8 cellular contexts compared by ENCODE assay signal in genomic region chr3:126703512-126704493, GRCh38. TPM values are rescaled to one million over a fixed set of nuclear protein-coding genes. Genes with fewer than 3 reads are reported as not detected.
DNase-seq lines count a peak whose midpoint lies in the region; ATAC-seq and TF ChIP-seq lines count a peak whose summit lies in the region.

Gene CHCHD6, plus strand, starts transcription at chr3:126704240. Its CDS starts 73 bp downstream, at chr3:126704313.

- H3K36me3 Mint-ChIP-seq in effector memory CD8-positive, alpha-beta T cell (ENCODE audit: insufficient read depth) = peaks cover 5% of the 10 kb centered on the region

- H3K9me3 Mint-ChIP-seq in effector memory CD8-positive, alpha-beta T cell = no peaks in the 10 kb centered on the region

- DNase-seq in CMK (ENCODE audit: low read depth) = peak; percentile 89
- DNase-seq in GM20000 (ENCODE audit: low spot score) = peak; percentile 100
- DNase-seq in HT-29 (ENCODE audit: low spot score) = peak; percentile 99
- DNase-seq in NOMO-1 (lab: John Stamatoyannopoulos, UW; ENCODE audit: unreplicated experiment in 2 of 2) = peak; percentile 92 to 99
- peak; percentile 92 to 94 for DNase-seq in activated CD8-positive, alpha-beta memory T cell treated with anti-CD3 and anti-CD28 coated beads for 4 hours (ENCODE audit: low read depth in 2 of 2)
- peak; percentile 94 to 95 (median 94) for DNase-seq in effector memory CD8-positive, alpha-beta T cell
- DNase-seq in medulla oblongata (ENCODE audit: extremely low spot score) = peak; percentile 96
- DNase-seq in stimulated activated CD4-positive, alpha-beta T cell treated with anti-CD3 and anti-CD28 coated beads, TNF-alpha, amount 100 ng/mL, for 48 hours (ENCODE audit: low read depth in 3 of 3) = peak; percentile 91 to 93 (median 93)

- TF ChIP-seq CTCF in GM20000 (IDR thresholded peaks at IDR 0.05; ENCODE audit: extremely low read depth, missing control alignments) = no peak

- peak; percentile 95 for ATAC-seq in effector memory CD8-positive, alpha-beta T cell (replicated peaks)

- peak within 1 kb of the TSS; percentile 92 to 97 for H3K4me3 Mint-ChIP-seq in effector memory CD8-positive, alpha-beta T cell

- peaks cover 15 to 23% of the 10 kb centered on the region in 2 donors for H3K4me1 Mint-ChIP-seq in effector memory CD8-positive, alpha-beta T cell (ENCODE audit: low read depth in 2 of 2)

- peak within 1 kb of the TSS; percentile 86 to 90 for H3K27ac Mint-ChIP-seq in effector memory CD8-positive, alpha-beta T cell

- peaks cover 25 to 44% of the 10 kb centered on the region in 2 donors for H3K27me3 Mint-ChIP-seq in effector memory CD8-positive, alpha-beta T cell

RNA-seq across cellular contexts. Expression of gene CHCHD6, which starts in this region (rescaled TPM):
- 33.1 and 36.8 TPM in 2 replicates for total RNA-seq in HT-29 (2014; rRNA removed; shearing (Covaris generic))

Comparison
In these comparisons a context has a peak if more than half of its experiments do, and no peak if none do; other contexts are left out.
1. Peak in every context shown above with its lines: DNase-seq and ATAC-seq.